In genomic region chr2:112936927-112937232, GRCh38 we compare ENCODE assay signal across 1 cellular context.
TF ChIP-seq lines count a peak whose summit lies in the region.

No MANE protein-coding gene starts in this region.

TF ChIP-seq in HCT116, 20 proteins besides CTCF, POLR2A, EP300 and RAD21 (continued from another document):
- TF ChIP-seq MAX (IDR thresholded peaks at IDR 0.05) (no peak), EZH2phosphoT487 (IDR thresholded peaks at IDR 0.05; ENCODE audit: borderline replicate concordance) (no peak), EGR1 (IDR thresholded peaks at IDR 0.05; ENCODE audit: low read depth) (no peak), YY1 (IDR thresholded peaks at IDR 0.05; ENCODE audit: extremely low read depth, insufficient replicate concordance, low read depth, low read length) (no peak), ELF1 (IDR thresholded peaks at IDR 0.05; ENCODE audit: borderline replicate concordance, low read depth) (no peak)
